Comparison of ENCODE assay signal across 13 cellular contexts in the genomic region with DNA sequence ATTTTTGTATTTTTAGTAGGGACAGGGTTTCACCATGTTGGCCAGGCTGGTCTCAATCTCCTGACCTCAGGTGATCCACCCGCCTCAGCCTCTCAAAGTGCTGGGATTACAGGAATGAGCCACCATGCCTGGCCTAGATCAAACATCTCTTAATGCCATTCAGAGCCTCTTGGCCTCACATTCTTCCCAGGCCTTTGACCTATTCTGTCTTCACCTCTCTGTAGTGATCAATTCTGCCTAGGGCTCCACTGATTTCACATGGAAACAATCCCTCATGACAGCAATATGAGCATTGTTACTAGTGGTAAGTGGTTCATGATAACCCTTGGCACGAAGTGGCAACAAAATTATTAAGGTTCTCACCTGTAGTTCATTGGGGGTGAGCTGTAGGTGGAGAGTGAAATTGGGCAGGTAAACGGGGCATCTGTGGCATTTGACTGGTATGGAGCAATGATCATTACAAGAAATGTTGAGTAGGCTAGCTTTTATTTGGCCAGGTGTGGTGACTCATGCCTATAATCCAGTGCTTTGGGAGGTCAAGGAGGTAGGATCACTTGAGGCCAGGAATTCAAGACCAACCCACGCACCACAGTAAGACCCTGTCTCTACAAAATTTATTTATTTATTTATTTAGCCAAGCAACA. TPM values are rescaled to one million over a fixed set of nuclear protein-coding genes. Genes with fewer than 3 reads are reported as not detected.
"Had no signal": no experiment of that assay in that cellular context is flagged by ENCODE, and none has a peak within 500 bp of the region (broad histone marks: within the 10 kb centered on the region; RNA-seq: fewer than 3 reads in every experiment).

No MANE protein-coding gene starts in this region.

- ATAC-seq: activated CD8-positive, alpha-beta T cell treated with anti-CD3 and anti-CD28 coated beads for 36 hours; stimulated activated memory B cell treated with anti-CD40 and anti-IgM and Interleukin-4, amounts not matched to agents 10 μg/mL and 1 μg/mL and 100 μg/mL, for 72 hours; T-cell had no signal

- H3K27me3 ChIP-seq: cardiac muscle cell, hepatocyte, right atrium auricular region had no signal

- H3K36me3 ChIP-seq: cardiac muscle cell, right atrium auricular region had no signal

- H3K4me2 ChIP-seq: hepatocyte had no signal

- H3K27ac ChIP-seq: cardiac muscle cell, coronary artery, hepatocyte, right atrium auricular region had no signal

- H3K9me3 ChIP-seq: right atrium auricular region had no signal

- H3K4me3 ChIP-seq: cardiac muscle cell, coronary artery, hepatocyte, right atrium auricular region had no signal

- DNase-seq: activated CD8-positive, alpha-beta memory T cell treated with anti-CD3 and anti-CD28 coated beads, Interleukin-2, amount 50 U/mL, for 4 hours; activated CD8-positive, alpha-beta T cell treated with anti-CD3 and anti-CD28 coated beads for 36 hours; activated naive CD4-positive, alpha-beta T cell; aorta; effector CD8-positive, alpha-beta T cell; kidney; T-cell; T1000 had no signal

- FAIRE-seq: kidney had no signal

RNA-seq across cellular contexts. Expression of a gene that starts 4.8 kb away (rescaled TPM):
- total RNA-seq: activated CD8-positive, alpha-beta T cell treated with anti-CD3 and anti-CD28 coated beads for 36 hours had no signal
